ENCODE assay signal across 1 cellular context in the genomic region with DNA sequence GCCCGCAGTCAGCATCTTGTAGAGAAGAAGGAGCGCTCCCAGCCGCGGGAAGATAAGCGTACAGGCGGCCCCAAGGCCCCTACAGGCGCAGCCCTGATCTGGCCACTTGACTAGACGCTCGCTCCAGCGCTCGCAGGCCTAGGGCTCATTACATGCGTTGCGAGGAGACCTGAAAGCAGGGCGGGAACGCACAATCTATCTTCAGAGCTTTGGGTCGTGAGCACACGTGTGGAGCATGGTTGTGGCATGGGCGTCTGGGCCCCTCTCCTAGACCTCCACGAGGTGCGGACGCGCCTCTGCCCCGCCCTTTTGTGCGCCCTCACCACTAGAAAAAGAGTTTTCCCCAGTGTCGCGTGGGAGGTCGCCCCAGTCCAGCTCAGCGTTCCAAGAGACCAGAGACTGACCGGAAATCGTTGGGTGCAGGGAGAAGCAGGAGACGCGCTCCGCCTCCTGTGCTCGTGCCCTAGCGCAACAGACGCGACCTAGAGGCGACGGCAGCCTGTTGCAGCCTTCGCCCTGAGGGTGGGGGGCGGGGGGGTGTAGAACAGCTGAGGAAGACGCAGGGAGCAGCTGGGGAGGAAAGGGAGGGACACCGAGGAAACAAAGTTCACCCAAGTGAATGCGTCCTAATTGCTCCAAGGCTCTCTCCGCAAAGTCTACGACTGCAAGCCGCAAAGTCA.
A peak's percentile ranks its signal among the peaks of the same experiment; 100 is the strongest.
TF ChIP-seq lines count a peak whose summit lies in the region.

No MANE protein-coding gene starts in this region.

TF ChIP-seq in WTC11, 78 proteins besides CTCF, POLR2A, EP300 and RAD21 (continued from another document):
- TF ChIP-seq, protein P1, sequence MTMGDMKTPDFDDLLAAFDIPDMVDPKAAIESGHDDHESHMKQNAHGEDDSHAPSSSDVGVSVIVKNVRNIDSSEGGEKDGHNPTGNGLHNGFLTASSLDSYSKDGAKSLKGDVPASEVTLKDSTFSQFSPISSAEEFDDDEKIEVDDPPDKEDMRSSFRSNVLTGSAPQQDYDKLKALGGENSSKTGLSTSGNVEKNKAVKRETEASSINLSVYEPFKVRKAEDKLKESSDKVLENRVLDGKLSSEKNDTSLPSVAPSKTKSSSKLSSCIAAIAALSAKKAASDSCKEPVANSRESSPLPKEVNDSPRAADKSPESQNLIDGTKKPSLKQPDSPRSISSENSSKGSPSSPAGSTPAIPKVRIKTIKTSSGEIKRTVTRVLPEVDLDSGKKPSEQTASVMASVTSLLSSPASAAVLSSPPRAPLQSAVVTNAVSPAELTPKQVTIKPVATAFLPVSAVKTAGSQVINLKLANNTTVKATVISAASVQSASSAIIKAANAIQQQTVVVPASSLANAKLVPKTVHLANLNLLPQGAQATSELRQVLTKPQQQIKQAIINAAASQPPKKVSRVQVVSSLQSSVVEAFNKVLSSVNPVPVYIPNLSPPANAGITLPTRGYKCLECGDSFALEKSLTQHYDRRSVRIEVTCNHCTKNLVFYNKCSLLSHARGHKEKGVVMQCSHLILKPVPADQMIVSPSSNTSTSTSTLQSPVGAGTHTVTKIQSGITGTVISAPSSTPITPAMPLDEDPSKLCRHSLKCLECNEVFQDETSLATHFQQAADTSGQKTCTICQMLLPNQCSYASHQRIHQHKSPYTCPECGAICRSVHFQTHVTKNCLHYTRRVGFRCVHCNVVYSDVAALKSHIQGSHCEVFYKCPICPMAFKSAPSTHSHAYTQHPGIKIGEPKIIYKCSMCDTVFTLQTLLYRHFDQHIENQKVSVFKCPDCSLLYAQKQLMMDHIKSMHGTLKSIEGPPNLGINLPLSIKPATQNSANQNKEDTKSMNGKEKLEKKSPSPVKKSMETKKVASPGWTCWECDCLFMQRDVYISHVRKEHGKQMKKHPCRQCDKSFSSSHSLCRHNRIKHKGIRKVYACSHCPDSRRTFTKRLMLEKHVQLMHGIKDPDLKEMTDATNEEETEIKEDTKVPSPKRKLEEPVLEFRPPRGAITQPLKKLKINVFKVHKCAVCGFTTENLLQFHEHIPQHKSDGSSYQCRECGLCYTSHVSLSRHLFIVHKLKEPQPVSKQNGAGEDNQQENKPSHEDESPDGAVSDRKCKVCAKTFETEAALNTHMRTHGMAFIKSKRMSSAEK (CRISPR knock-in tag; IDR thresholded peaks at IDR 0.05; ENCODE audit: borderline replicate concordance) = peak; percentile 53; the same call in 1 of the 2 replicates
- TF ChIP-seq, protein P2, sequence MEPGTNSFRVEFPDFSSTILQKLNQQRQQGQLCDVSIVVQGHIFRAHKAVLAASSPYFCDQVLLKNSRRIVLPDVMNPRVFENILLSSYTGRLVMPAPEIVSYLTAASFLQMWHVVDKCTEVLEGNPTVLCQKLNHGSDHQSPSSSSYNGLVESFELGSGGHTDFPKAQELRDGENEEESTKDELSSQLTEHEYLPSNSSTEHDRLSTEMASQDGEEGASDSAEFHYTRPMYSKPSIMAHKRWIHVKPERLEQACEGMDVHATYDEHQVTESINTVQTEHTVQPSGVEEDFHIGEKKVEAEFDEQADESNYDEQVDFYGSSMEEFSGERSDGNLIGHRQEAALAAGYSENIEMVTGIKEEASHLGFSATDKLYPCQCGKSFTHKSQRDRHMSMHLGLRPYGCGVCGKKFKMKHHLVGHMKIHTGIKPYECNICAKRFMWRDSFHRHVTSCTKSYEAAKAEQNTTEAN (CRISPR knock-in tag; IDR thresholded peaks at IDR 0.05) = peak; percentile 57; the same call in 1 of the 2 replicates
- peak; percentile 72; the same call in 1 of the 2 replicates for TF ChIP-seq CREM (CRISPR knock-in tag; IDR thresholded peaks at IDR 0.05)
- peak; percentile 72; the same call in 1 of the 2 replicates for TF ChIP-seq E2F1 (CRISPR knock-in tag; IDR thresholded peaks at IDR 0.05)
- no peak for TF ChIP-seq GABPB1 (CRISPR knock-in tag; IDR thresholded peaks at IDR 0.05)
- TF ChIP-seq TP53 (CRISPR knock-in tag; IDR thresholded peaks at IDR 0.05) = peak; percentile 90
